ENCODE assay signal across 1 cellular context in the genomic region with DNA sequence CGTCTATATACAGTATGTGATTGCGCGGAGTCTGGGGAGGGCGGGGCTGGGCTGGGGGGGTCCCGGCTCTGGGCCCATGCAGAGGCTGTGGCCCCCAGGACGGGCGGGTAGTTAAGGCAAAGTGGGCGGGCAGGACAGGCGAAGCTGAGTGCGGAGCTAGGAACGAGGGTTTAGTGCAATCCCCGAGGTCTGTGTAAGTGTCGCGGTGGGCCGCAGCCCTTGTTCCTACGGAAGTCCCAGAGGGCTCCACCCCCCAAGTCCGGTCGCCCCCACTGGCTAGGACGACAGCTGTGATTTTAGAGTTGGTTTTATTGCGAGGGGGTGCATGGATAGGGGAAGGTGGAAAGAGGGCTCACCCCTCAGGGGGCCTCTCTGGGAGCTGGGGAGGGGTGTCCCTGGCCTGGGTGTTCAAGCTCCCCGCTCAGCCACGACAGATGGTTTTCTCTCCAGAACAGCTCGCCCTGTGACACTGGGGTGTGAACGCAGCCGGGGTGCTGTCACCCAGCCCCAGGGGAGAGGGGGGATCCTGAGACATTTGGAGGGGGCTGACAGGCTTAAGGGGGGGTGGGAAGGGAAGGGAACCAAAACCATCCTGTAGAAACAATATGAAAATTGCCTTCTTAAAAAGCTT.
A peak's percentile ranks its signal among the peaks of the same experiment; 100 is the strongest.
TF ChIP-seq lines count a peak whose summit lies in the region.

No MANE protein-coding gene starts in this region.

TF ChIP-seq in HepG2, 621 proteins besides CTCF, POLR2A, EP300 and RAD21:
- TF ChIP-seq AGO2 (optimal IDR thresholded peaks at IDR 0.05; ENCODE audit: low read depth, low read length): peak; percentile 88
- peak; percentile 5; the same call in 1 of the 2 replicates for TF ChIP-seq POLR2G (IDR thresholded peaks at IDR 0.05; ENCODE audit: low read depth, low read length)
- TF ChIP-seq ZNF766 (CRISPR knock-in tag; IDR thresholded peaks at IDR 0.05; ENCODE audit: borderline replicate concordance): no peak
- TF ChIP-seq SSRP1 (CRISPR knock-in tag; IDR thresholded peaks at IDR 0.05): peak; percentile 72; the same call in 1 of the 2 replicates
- TF ChIP-seq RBM22 (optimal IDR thresholded peaks at IDR 0.05; ENCODE audit: low read length): peak; percentile 87
- no peak for TF ChIP-seq ATAD3A (CRISPR knock-in tag; IDR thresholded peaks at IDR 0.05)
- no peak for TF ChIP-seq ZNF792 (CRISPR knock-in tag; IDR thresholded peaks at IDR 0.05)
TF ChIP-seq in HepG2: peak in this region for 4.
